ENCODE assay signal across 30 cellular contexts in genomic region chr22:47249370-47249928, GRCh38.
"Had no signal": no experiment of that assay in that cellular context is flagged by ENCODE, and none has a peak within 500 bp of the region (broad histone marks: within the 10 kb centered on the region; RNA-seq: fewer than 3 reads in every experiment).

No MANE protein-coding gene starts in this region.

- H3K4me3 Mint-ChIP-seq: mesothelial cell of epicardium; natural killer cell; nephron progenitor cell; neural progenitor cell; stimulated activated effector memory CD8-positive, alpha-beta T cell treated with anti-CD3 and anti-CD28 coated beads, Interleukin-12 subunit alpha, Interleukin-12 subunit beta, amount 100 ng/mL, for 72 hours; stimulated activated naive CD8-positive, alpha-beta T cell treated with anti-CD3 and anti-CD28 coated beads, Interleukin-15, Interleukin-2, amounts not matched to agents 100 ng/mL and 50 ng/mL, for 24 hours had no signal

- H3K27ac Mint-ChIP-seq: mesothelial cell of epicardium; natural killer cell; nephron progenitor cell; neural progenitor cell; progenitor cell of endocrine pancreas; stimulated activated effector memory CD8-positive, alpha-beta T cell treated with anti-CD3 and anti-CD28 coated beads, Interleukin-12 subunit alpha, Interleukin-12 subunit beta, amount 100 ng/mL, for 72 hours; stimulated activated naive CD8-positive, alpha-beta T cell treated with anti-CD3 and anti-CD28 coated beads, Interleukin-15, Interleukin-2, amounts not matched to agents 100 ng/mL and 50 ng/mL, for 24 hours had no signal

- DNase-seq: heart right ventricle; kidney glomerular epithelial cell; left colon; left ventricle myocardium inferior; mesendoderm; naive B cell; natural killer cell; nephron progenitor cell; occipital lobe; ovary; retina; right cardiac atrium; sigmoid colon; small intestine; spleen; stimulated activated CD4-positive, alpha-beta T cell treated with anti-CD3 and anti-CD28 coated beads, Interleukin-4, amount 100 ng/mL, for 24 hours; stimulated activated naive CD4-positive, alpha-beta T cell; tibial artery; upper lobe of left lung had no signal

- H3K4me3 ChIP-seq: heart right ventricle, hepatocyte, left ventricle myocardium inferior, lung, neural progenitor cell, ovary, sigmoid colon, spleen, suprapubic skin, thoracic aorta, tibial artery, upper lobe of left lung, vagina had no signal

- H3K27me3 ChIP-seq: hepatocyte, neural progenitor cell, neutrophil, ovary, upper lobe of left lung, vagina had no signal

- H3K4me1 Mint-ChIP-seq: mesothelial cell of epicardium; naive B cell; natural killer cell; nephron progenitor cell; neural progenitor cell; stimulated activated effector memory CD8-positive, alpha-beta T cell treated with anti-CD3 and anti-CD28 coated beads, Interleukin-12 subunit alpha, Interleukin-12 subunit beta, amount 100 ng/mL, for 72 hours had no signal

- H3K9me3 ChIP-seq: neutrophil, ovary, suprapubic skin, thoracic aorta, tibial artery had no signal

- H3K9ac ChIP-seq: neural progenitor cell had no signal

- ATAC-seq: heart right ventricle; left colon; natural killer cell; stimulated activated effector memory CD8-positive, alpha-beta T cell treated with anti-CD3 and anti-CD28 coated beads, Interleukin-12 subunit alpha, Interleukin-12 subunit beta, amount 100 ng/mL, for 72 hours had no signal

- H3K9me3 Mint-ChIP-seq: natural killer cell; stimulated activated effector memory CD8-positive, alpha-beta T cell treated with anti-CD3 and anti-CD28 coated beads, Interleukin-12 subunit alpha, Interleukin-12 subunit beta, amount 100 ng/mL, for 72 hours; stimulated activated naive CD8-positive, alpha-beta T cell treated with anti-CD3 and anti-CD28 coated beads, Interleukin-15, Interleukin-2, amounts not matched to agents 100 ng/mL and 50 ng/mL, for 24 hours had no signal

- H3K27ac ChIP-seq: heart right ventricle, hepatocyte, left ventricle myocardium inferior, neural progenitor cell, neutrophil, ovary, sigmoid colon, spleen, suprapubic skin, thoracic aorta, tibial artery, upper lobe of left lung, vagina had no signal

- H3K27me3 Mint-ChIP-seq: progenitor cell of endocrine pancreas had no signal

- H3K36me3 ChIP-seq: heart right ventricle, left ventricle myocardium inferior, neural progenitor cell, neutrophil, ovary, sigmoid colon, spleen, suprapubic skin, thoracic aorta, tibial artery, upper lobe of left lung, vagina had no signal

- H3K4me1 ChIP-seq: heart right ventricle, left ventricle myocardium inferior, neural progenitor cell, sigmoid colon, spleen, suprapubic skin, tibial artery, upper lobe of left lung, vagina had no signal

- H3K36me3 Mint-ChIP-seq: mesothelial cell of epicardium; natural killer cell; neural progenitor cell; stimulated activated effector memory CD8-positive, alpha-beta T cell treated with anti-CD3 and anti-CD28 coated beads, Interleukin-12 subunit alpha, Interleukin-12 subunit beta, amount 100 ng/mL, for 72 hours had no signal
